9 cellular contexts compared by ENCODE assay signal in the genomic region with DNA sequence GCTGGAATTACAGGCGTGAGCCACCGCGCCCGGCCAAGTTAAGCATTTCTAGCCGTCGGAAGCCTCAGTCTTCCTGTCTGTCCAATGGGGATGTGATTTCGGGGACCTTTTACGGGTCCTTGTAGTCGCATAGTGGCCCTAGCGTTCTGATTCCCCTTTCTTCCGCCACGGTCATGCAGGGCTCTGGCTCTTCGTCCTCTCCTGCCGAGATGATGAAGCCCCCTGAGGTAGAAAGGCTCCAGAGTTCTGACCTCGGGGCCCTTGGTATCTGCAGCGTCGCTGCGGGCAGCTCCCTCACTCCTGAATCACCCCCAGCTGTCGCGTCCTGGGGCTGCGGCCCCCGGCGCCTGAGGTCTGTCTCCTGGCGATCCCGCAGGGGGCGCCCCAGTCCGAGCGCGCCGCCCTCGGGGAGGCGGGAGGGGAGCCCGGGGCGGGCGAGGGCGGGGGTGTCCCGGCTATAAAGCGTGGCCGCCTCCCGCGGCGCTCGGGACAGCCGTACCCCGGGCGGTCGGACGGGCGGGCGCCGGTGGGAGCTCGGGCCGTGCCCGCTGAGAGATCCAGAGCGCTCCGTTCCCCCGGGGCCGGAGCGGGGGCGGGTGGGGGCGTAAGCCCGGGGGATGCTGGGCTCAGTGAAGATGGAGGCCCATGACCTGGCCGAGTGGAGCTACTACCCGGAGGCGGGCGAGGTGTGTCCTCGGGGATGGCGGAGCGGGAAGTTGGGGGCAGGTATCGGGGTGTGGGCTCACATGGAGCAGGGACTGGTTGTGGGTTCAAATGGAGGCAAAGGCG. TPM values are rescaled to one million over a fixed set of nuclear protein-coding genes. Genes with fewer than 3 reads are reported as not detected.
DNase-seq lines count a peak whose midpoint lies in the region; ATAC-seq and TF ChIP-seq lines count a peak whose summit lies in the region.
"Had no signal": no experiment of that assay in that cellular context is flagged by ENCODE, and none has a peak within 500 bp of the region (broad histone marks: within the 10 kb centered on the region; RNA-seq: fewer than 3 reads in every experiment).

FOXA3 (plus strand) TSS at position 487 of the 789 bp plus-strand sequence; CDS start at position 618, 131 bp downstream.

- no peaks in the 10 kb centered on the region for H3K9me3 ChIP-seq in cardiac muscle cell (ENCODE audit: low read depth)
- H3K9me3 ChIP-seq in prostate gland = no peaks in the 10 kb centered on the region

- H3K4me3 ChIP-seq in cardiac muscle cell (peak within 1 kb of the TSS; percentile 31), prostate gland (peak within 1 kb of the TSS; percentile 89 to 90)

- DNase-seq in CD1c-positive myeloid dendritic cell (ENCODE audit: extremely low spot score) (peak; percentile 66), NCI-H82 treated with DMSO at 0.1 percent for 48 hours (lab: John Stamatoyannopoulos, UW; ENCODE audit: unreplicated experiment) (peak; percentile 62), cardiac muscle cell (ENCODE audit: low read depth in 1 of 2, low spot score in 1 of 2) (peak; percentile 32 to 62), prostate gland (ENCODE audit: low spot score) (no peak), AML-193 (lab: John Stamatoyannopoulos, UW) (no peak), DMS114 treated with DMSO at 0.1 percent for 48 hours (lab: John Stamatoyannopoulos, UW; ENCODE audit: unreplicated experiment) (no peak)
- DNase-seq in activated effector memory CD4-positive, alpha-beta T cell treated with Interleukin-2 at 50 U/mL for 16 hours = peak; percentile 48

- H3K4me1 ChIP-seq in cardiac muscle cell (ENCODE audit: low read depth) = no peaks in the 10 kb centered on the region
- H3K4me1 ChIP-seq in prostate gland (replicated peaks) = peaks cover 3% of the 10 kb centered on the region

- peak; percentile 44 for ATAC-seq in GM21529 (IDR thresholded peaks at IDR 0.05; ENCODE audit: unreplicated experiment)

- intact Hi-C loops in prostate gland (cut with DNase I) = loop anchor here (2.0 kb wide), 1 partner anchor 23 kb away; the partner anchor contains the start of gene IRF2BP1

- 4% methylated on average over 57 of the region's 71 CpGs for WGBS in prostate gland

- H3K27me3 ChIP-seq in cardiac muscle cell (no peaks in the 10 kb centered on the region), prostate gland (replicated peaks; ENCODE audit: insufficient read depth) (no peaks in the 10 kb centered on the region)

- TF ChIP-seq POLR2A in prostate gland (IDR thresholded peaks at IDR 0.05) = no peak

- H3K36me3 ChIP-seq in cardiac muscle cell (no peaks in the 10 kb centered on the region), prostate gland (no peaks in the 10 kb centered on the region)

- no peak within 1 kb of the TSS for H3K27ac ChIP-seq in cardiac muscle cell
- peak within 1 kb of the TSS in 1 of 2 donors; percentile 94 for H3K27ac ChIP-seq in prostate gland

- peak; percentile 49 for TF ChIP-seq CTCF in cardiac muscle cell (IDR thresholded peaks at IDR 0.05; ENCODE audit: low read depth, low read length)
- TF ChIP-seq CTCF in prostate gland (IDR thresholded peaks at IDR 0.05) = peak; percentile 38 to 85 (median 66)

RNA-seq across cellular contexts. Expression of gene FOXA3, which starts in this region (rescaled TPM):
- total RNA-seq in cardiac muscle cell = 0.49 and 1.6 TPM in 2 replicates
- polyA plus RNA-seq in cardiac muscle cell = 1.3 and 1.9 TPM in 2 replicates
- total RNA-seq in prostate gland = 1 to 10 TPM in 1 of 2 donors, under 1 TPM in 1; 0.09 to 1.1 TPM
- total RNA-seq: temporal lobe had no signal

Comparison
In these comparisons a context has a peak if more than half of its experiments do, and no peak if none do; other contexts are left out.
1. DNase-seq: peak in CD1c-positive myeloid dendritic cell (single experiment), NCI-H82 treated with DMSO at 0.1 percent for 48 hours (single experiment), activated effector memory CD4-positive, alpha-beta T cell treated with Interleukin-2 at 50 U/mL for 16 hours (single experiment) and cardiac muscle cell (2 of 2); none in prostate gland (single experiment), AML-193 (0 of 2) and DMS114 treated with DMSO at 0.1 percent for 48 hours (single experiment).